In the genomic region with DNA sequence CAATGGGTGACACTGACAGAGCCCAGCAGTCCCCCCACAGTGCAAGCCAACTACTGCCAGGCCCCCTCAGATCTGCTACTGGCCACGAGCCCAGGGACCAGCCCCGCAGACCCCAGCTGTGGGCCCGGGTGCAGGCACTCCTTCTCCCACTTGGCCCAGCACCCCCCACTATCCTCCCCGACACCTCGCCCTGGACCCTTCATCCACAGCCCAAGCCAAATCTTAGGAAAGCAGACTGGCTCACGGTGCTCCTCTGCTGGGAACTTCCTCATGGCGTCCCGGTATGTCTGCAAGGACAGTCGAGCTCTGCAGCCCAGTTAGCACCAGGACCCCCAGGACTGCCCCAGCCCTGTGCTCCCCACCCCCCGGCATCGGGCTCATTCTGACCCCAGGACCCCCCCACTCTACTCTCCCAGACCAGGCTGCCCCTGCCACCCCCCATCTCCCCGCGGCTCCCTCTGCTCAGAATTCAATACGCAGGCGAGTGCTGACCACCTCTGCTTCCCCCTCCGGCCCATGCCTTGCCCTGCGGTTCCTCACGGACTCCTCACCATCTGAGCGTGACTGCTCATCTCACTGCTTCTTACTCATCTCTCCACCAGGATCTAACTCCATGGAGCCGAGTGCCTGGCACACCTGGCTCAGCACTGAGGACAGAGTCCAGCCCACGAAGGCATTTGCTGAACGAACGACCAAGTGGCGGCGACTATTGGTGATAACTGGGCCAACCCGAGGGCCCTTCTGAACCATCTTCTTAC, we compare ENCODE assay signal across 24 cellular contexts.
DNase-seq lines count a peak whose midpoint lies in the region; ATAC-seq and TF ChIP-seq lines count a peak whose summit lies in the region.
"Had no signal": no experiment of that assay in that cellular context is flagged by ENCODE, and none has a peak within 500 bp of the region (broad histone marks: within the 10 kb centered on the region; RNA-seq: fewer than 3 reads in every experiment).

No MANE protein-coding gene starts in this region.

- H3K27me3 Mint-ChIP-seq in natural killer cell treated with Interleukin-12 subunit alpha and Interleukin-12 subunit beta and Interleukin-15 and Interleukin-18, amount 100 ng/mL, for 72 hours, result no peaks in the 10 kb centered on the region
- H3K27me3 Mint-ChIP-seq in natural killer cell (ENCODE audit: low read depth in 2 of 2), result peaks cover 0 to 4% of the 10 kb centered on the region in 2 donors
- H3K27me3 Mint-ChIP-seq in endothelial cell (ENCODE audit: unreplicated experiment), result peaks cover 23% of the 10 kb centered on the region
- H3K27me3 Mint-ChIP-seq: activated CD4-positive, alpha-beta T cell treated with anti-CD3 and anti-CD28 coated beads, Interleukin-2, amount 10 ng/mL, durations not matched to agents 7 days and 5 days had no signal

- H3K36me3 ChIP-seq in ovary, result no peaks in the 10 kb centered on the region

- no peak overlapping the region for H3K27ac ChIP-seq in ovary
- H3K27ac ChIP-seq: adrenal gland, C4-2B, cardiac muscle cell, gastrocnemius medialis, vagina had no signal

- TF ChIP-seq CTCF in natural killer cell (IDR thresholded peaks at IDR 0.05) (no peak), endothelial cell (IDR thresholded peaks at IDR 0.05; ENCODE audit: unreplicated experiment) (no peak), ovary (IDR thresholded peaks at IDR 0.05) (no peak)

- no peak overlapping the region for H3K27ac Mint-ChIP-seq in natural killer cell treated with Interleukin-12 subunit alpha and Interleukin-12 subunit beta and Interleukin-15 and Interleukin-18, amount 100 ng/mL, for 72 hours
- H3K27ac Mint-ChIP-seq in natural killer cell (no peak overlapping the region), endothelial cell (ENCODE audit: unreplicated experiment) (peak overlapping the region; percentile 79)

- no peak for TF ChIP-seq EP300 in ovary (IDR thresholded peaks at IDR 0.05)

- H3K9me3 ChIP-seq in ovary, result no peaks in the 10 kb centered on the region
- H3K9me3 ChIP-seq: adrenal gland, gastrocnemius medialis, vagina had no signal

- intact Hi-C loops in natural killer cell (cut with micrococcal nuclease) (no loop called here), ovary (cut with DNase I) (loop anchor here in 2 of 4 donors (5.0 kb wide), 2 partner anchors 66 to 84 kb away; a partner anchor contains a TSS)

- DNase-seq in natural killer cell treated with Interleukin-12 subunit alpha and Interleukin-12 subunit beta and Interleukin-15 and Interleukin-18, amount 100 ng/mL, for 72 hours (ENCODE audit: low spot score), result peak; percentile 56
- DNase-seq in natural killer cell (no peak), endothelial cell (ENCODE audit: low spot score) (no peak), ovary (peak in 3 of 5 donors; percentile 13 to 28 (median 13)), cerebellar nuclear complex (lab: John Stamatoyannopoulos, UW) (no peak), ureter (ENCODE audit: low spot score) (no peak), CD1c-positive myeloid dendritic cell (ENCODE audit: extremely low spot score) (no peak)
- DNase-seq: activated CD4-positive, alpha-beta T cell treated with anti-CD3 and anti-CD28 coated beads, Interleukin-2, amount 10 ng/mL, durations not matched to agents 7 days and 5 days; activated CD8-positive, alpha-beta memory T cell treated with anti-CD3 and anti-CD28 coated beads, Interleukin-2, amount 50 U/mL, for 4 hours; activated gamma-delta T cell; gastrocnemius medialis; Kasumi-1; kidney; mesendoderm; NCI-H1105 treated with DMSO at 0.1 percent for 48 hours; NCI-H524 treated with DMSO at 0.1 percent for 48 hours; OCI-M1; T-helper 1 cell had no signal

- no peaks in the 10 kb centered on the region for H3K9me3 Mint-ChIP-seq in natural killer cell treated with Interleukin-12 subunit alpha and Interleukin-12 subunit beta and Interleukin-15 and Interleukin-18, amount 100 ng/mL, for 72 hours
- H3K9me3 Mint-ChIP-seq in natural killer cell (no peaks in the 10 kb centered on the region), endothelial cell (ENCODE audit: unreplicated experiment) (no peaks in the 10 kb centered on the region)
- H3K9me3 Mint-ChIP-seq: activated CD4-positive, alpha-beta T cell treated with anti-CD3 and anti-CD28 coated beads, Interleukin-2, amount 10 ng/mL, durations not matched to agents 7 days and 5 days; nephron had no signal

- peaks cover 3% of the 10 kb centered on the region for H3K4me1 ChIP-seq in ovary (ENCODE audit: insufficient read depth)
- H3K4me1 ChIP-seq: adrenal gland, gastrocnemius medialis had no signal

- H3K4me3 ChIP-seq in ovary, result no peak overlapping the region
- H3K4me3 ChIP-seq: adrenal gland, cardiac muscle cell, gastrocnemius medialis, vagina had no signal

- H3K4me3 Mint-ChIP-seq in natural killer cell treated with Interleukin-12 subunit alpha and Interleukin-12 subunit beta and Interleukin-15 and Interleukin-18, amount 100 ng/mL, for 72 hours, result no peak overlapping the region
- no peak overlapping the region for H3K4me3 Mint-ChIP-seq in natural killer cell
- peak overlapping the region; percentile 50 for H3K4me3 Mint-ChIP-seq in endothelial cell (ENCODE audit: unreplicated experiment)
- H3K4me3 Mint-ChIP-seq: activated CD4-positive, alpha-beta T cell treated with anti-CD3 and anti-CD28 coated beads, Interleukin-2, amount 10 ng/mL, durations not matched to agents 7 days and 5 days; nephron had no signal

- no peak for TF ChIP-seq POLR2A in ovary (IDR thresholded peaks at IDR 0.05)

- H3K36me3 Mint-ChIP-seq in natural killer cell treated with Interleukin-12 subunit alpha and Interleukin-12 subunit beta and Interleukin-15 and Interleukin-18, amount 100 ng/mL, for 72 hours, result no peaks in the 10 kb centered on the region
- H3K36me3 Mint-ChIP-seq in natural killer cell, result no peaks in the 10 kb centered on the region
- peaks cover 36% of the 10 kb centered on the region for H3K36me3 Mint-ChIP-seq in endothelial cell (ENCODE audit: low read depth, unreplicated experiment)

- no peaks in the 10 kb centered on the region for H3K27me3 ChIP-seq in ovary
- H3K27me3 ChIP-seq: adrenal gland, cardiac muscle cell, vagina had no signal

- no peak for ATAC-seq in natural killer cell treated with Interleukin-12 subunit alpha and Interleukin-12 subunit beta and Interleukin-15 and Interleukin-18, amount 100 ng/mL, for 72 hours
- no peak for ATAC-seq in natural killer cell
- ATAC-seq in GM21786 (IDR thresholded peaks at IDR 0.05; ENCODE audit: unreplicated experiment), result no peak
- ATAC-seq: gastrocnemius medialis had no signal

- H3K4me1 Mint-ChIP-seq in natural killer cell treated with Interleukin-12 subunit alpha and Interleukin-12 subunit beta and Interleukin-15 and Interleukin-18, amount 100 ng/mL, for 72 hours (ENCODE audit: low read depth in 2 of 2), result no peaks in the 10 kb centered on the region
- no peaks in the 10 kb centered on the region for H3K4me1 Mint-ChIP-seq in natural killer cell
- H3K4me1 Mint-ChIP-seq in endothelial cell (ENCODE audit: unreplicated experiment), result peaks cover 32% of the 10 kb centered on the region
- H3K4me1 Mint-ChIP-seq: activated CD4-positive, alpha-beta T cell treated with anti-CD3 and anti-CD28 coated beads, Interleukin-2, amount 10 ng/mL, durations not matched to agents 7 days and 5 days had no signal

- WGBS in ovary, 3 donors, result 87 to 91% (median 90%) methylated on average over 26 of the region's 26 CpGs

Comparison
In these comparisons a context has a peak if more than half of its experiments do, and no peak if none do; other contexts are left out.
1. DNase-seq: peak in natural killer cell treated with Interleukin-12 subunit alpha and Interleukin-12 subunit beta and Interleukin-15 and Interleukin-18, amount 100 ng/mL, for 72 hours (single experiment) and ovary (3 of 5); none in natural killer cell (single experiment), endothelial cell (single experiment), cerebellar nuclear complex (0 of 2), ureter (single experiment) and CD1c-positive myeloid dendritic cell (single experiment).